ENCODE assay signal across 32 cellular contexts in the genomic region with DNA sequence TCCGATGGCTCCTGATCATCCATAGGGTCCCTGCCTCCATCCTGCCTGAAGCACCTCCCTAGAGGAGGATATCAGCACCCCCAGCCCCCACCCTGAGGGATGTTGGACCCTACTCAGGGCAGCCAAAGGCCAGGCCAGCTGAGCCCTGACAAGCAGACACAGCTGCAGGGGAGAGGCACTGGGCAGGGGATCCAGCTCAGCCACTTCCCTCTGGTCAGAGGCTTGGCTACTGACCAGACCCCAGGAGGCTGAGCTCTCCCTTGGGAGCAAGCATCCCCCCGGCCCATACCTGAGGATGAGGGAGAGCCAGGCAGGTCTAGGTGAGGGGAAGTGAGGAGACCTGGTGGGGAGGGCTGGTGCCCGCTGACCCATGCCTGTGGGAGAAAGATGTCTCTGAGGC. TPM values are rescaled to one million over a fixed set of nuclear protein-coding genes. Genes with fewer than 3 reads are reported as not detected.
DNase-seq lines count a peak whose midpoint lies in the region; ATAC-seq and TF ChIP-seq lines count a peak whose summit lies in the region.
"Had no signal": no experiment of that assay in that cellular context is flagged by ENCODE, and none has a peak within 500 bp of the region (broad histone marks: within the 10 kb centered on the region; RNA-seq: fewer than 3 reads in every experiment).

No MANE protein-coding gene starts in this region.

- intact Hi-C loops in heart right ventricle (cut with DNase I) (no loop called here), Right ventricle myocardium inferior (cut with DNase I) (no loop called here), gastrocnemius medialis (cut with DNase I; ENCODE audit: low total_unique reads) (loop anchor here (5.0 kb wide), 2 partner anchors 143 to 153 kb away; a partner anchor contains a TSS)

- H3K36me3 ChIP-seq in heart right ventricle = peaks cover 0 to 22% (median 0%) of the 10 kb centered on the region in 9 donors
- peaks cover 83% of the 10 kb centered on the region for H3K36me3 ChIP-seq in right atrium auricular region
- H3K36me3 ChIP-seq in gastrocnemius medialis = no peaks in the 10 kb centered on the region

- H3K4me3 Mint-ChIP-seq in activated T-cell treated with anti-CD3 and anti-CD28 coated beads, Interleukin-2, amount 50 U/mL, for 24 hours = no peak overlapping the region
- H3K4me3 Mint-ChIP-seq: activated CD4-positive, alpha-beta T cell treated with anti-CD3 and anti-CD28 coated beads, Interleukin-2, amount 10 ng/mL, durations not matched to agents 24 days and 14 days; activated T-cell treated with anti-CD3 and anti-CD28 coated beads, Interleukin-2, amount 50 U/mL, for 4 hours; mesothelial cell of epicardium; natural killer cell treated with Interleukin-12 subunit alpha and Interleukin-12 subunit beta and Interleukin-15 and Interleukin-18, amount 100 ng/mL, for 72 hours; stimulated activated naive B cell treated with anti-CD40 and anti-IgM and Interleukin-4, amounts not matched to agents 10 μg/mL and 1 μg/mL and 100 μg/mL, for 72 hours had no signal

- H3K4me3 ChIP-seq in heart right ventricle (peak overlapping the region in 9 of 10 donors; percentile 7 to 72 (median 66)), right atrium auricular region (peak overlapping the region; percentile 58 to 85), gastrocnemius medialis (peak overlapping the region in 1 of 4 donors; percentile 26)
- H3K4me3 ChIP-seq: body of pancreas, testis had no signal

- peak overlapping the region in 9 of 10 donors; percentile 26 to 100 (median 96) for H3K27ac ChIP-seq in heart right ventricle
- H3K27ac ChIP-seq in right atrium auricular region = peak overlapping the region; percentile 91 to 98
- peak overlapping the region; percentile 98 to 100 (median 99) for H3K27ac ChIP-seq in gastrocnemius medialis
- H3K27ac ChIP-seq: testis had no signal

- DNase-seq in heart right ventricle (no peak), Right ventricle myocardium inferior (ENCODE audit: missing footprints) (no peak), right atrium auricular region (ENCODE audit: low spot score) (no peak), gastrocnemius medialis (peak in 1 of 2 donors; percentile 87), inferior parietal cortex (ENCODE audit: extremely low spot score) (no peak), DMS 273 treated with DMSO at 0.1 percent for 48 hours (lab: John Stamatoyannopoulos, UW) (no peak)
- no peak for DNase-seq in activated T-cell treated with anti-CD3 and anti-CD28 coated beads, Interleukin-2, amount 50 U/mL, for 24 hours
- DNase-seq: activated CD4-positive, alpha-beta T cell treated with anti-CD3 and anti-CD28 coated beads, Interleukin-2, amount 10 ng/mL, durations not matched to agents 24 days and 14 days; activated naive CD4-positive, alpha-beta T cell; activated T-cell treated with anti-CD3 and anti-CD28 coated beads, Interleukin-2, amount 50 U/mL, for 4 hours; AML-193; effector CD8-positive, alpha-beta T cell; hippocampal formation; NCI-H1048; NCI-H1694; NCI-H2171; NCI-H510A; PC-3; SHP77; stimulated activated CD4-positive, alpha-beta T cell treated with anti-CD3 and anti-CD28 coated beads, Interleukin-4, amount 100 ng/mL, for 4 hours; stimulated activated naive B cell treated with anti-CD40 and anti-IgM and Interleukin-4, amounts not matched to agents 10 μg/mL and 1 μg/mL and 100 μg/mL, for 72 hours; T-helper 9 cell; testis had no signal

- H3K4me1 Mint-ChIP-seq in activated T-cell treated with anti-CD3 and anti-CD28 coated beads, Interleukin-2, amount 50 U/mL, for 24 hours (ENCODE audit: low read depth) = no peaks in the 10 kb centered on the region
- H3K4me1 Mint-ChIP-seq: activated CD4-positive, alpha-beta T cell treated with anti-CD3 and anti-CD28 coated beads, Interleukin-2, amount 10 ng/mL, durations not matched to agents 24 days and 14 days had no signal

- H3K27me3 ChIP-seq in heart right ventricle (no peaks in the 10 kb centered on the region), right atrium auricular region (no peaks in the 10 kb centered on the region), gastrocnemius medialis (no peaks in the 10 kb centered on the region)
- H3K27me3 ChIP-seq: body of pancreas, testis had no signal

- H3K9me3 ChIP-seq in heart right ventricle = no peaks in the 10 kb centered on the region
- H3K9me3 ChIP-seq in right atrium auricular region = no peaks in the 10 kb centered on the region
- H3K9me3 ChIP-seq in gastrocnemius medialis = no peaks in the 10 kb centered on the region
- H3K9me3 ChIP-seq: body of pancreas, testis had no signal

- in situ Hi-C loops in gastrocnemius medialis (cut with MboI; ENCODE audit: low sequenced_read_pairs in 4 of 4) = loop anchor here in 1 of 4 donors (10.0 kb wide), 1 partner anchor 150 kb away; a partner anchor contains a TSS

- 37 to 51% methylated on average over 3 of the region's 3 CpGs for WGBS in heart right ventricle, 2 donors

- H3K4me1 ChIP-seq in heart right ventricle (peaks cover 5 to 90% (median 58%) of the 10 kb centered on the region in 9 donors), right atrium auricular region (peaks cover 0 to 67% of the 10 kb centered on the region in 2 donors), gastrocnemius medialis (peaks cover 96 to 99% of the 10 kb centered on the region in 2 donors)

- H3K27ac Mint-ChIP-seq in activated T-cell treated with anti-CD3 and anti-CD28 coated beads, Interleukin-2, amount 50 U/mL, for 24 hours = no peak overlapping the region
- H3K27ac Mint-ChIP-seq: activated CD4-positive, alpha-beta T cell treated with anti-CD3 and anti-CD28 coated beads, Interleukin-2, amount 10 ng/mL, durations not matched to agents 24 days and 14 days; mesothelial cell of epicardium; natural killer cell treated with Interleukin-12 subunit alpha and Interleukin-12 subunit beta and Interleukin-15 and Interleukin-18, amount 100 ng/mL, for 72 hours had no signal

- no peak for TF ChIP-seq CTCF in heart right ventricle (IDR thresholded peaks at IDR 0.05)
- TF ChIP-seq CTCF in right atrium auricular region (IDR thresholded peaks at IDR 0.05) = no peak
- TF ChIP-seq CTCF in gastrocnemius medialis (IDR thresholded peaks at IDR 0.05 in 4 of 5, conservative IDR thresholded peaks at IDR 0.05 in 1 of 5) = no peak

- ATAC-seq in heart right ventricle = peak in 3 of 8 donors; percentile 0 to 3 (median 1)
- no peak for ATAC-seq in Right ventricle myocardium inferior
- ATAC-seq in gastrocnemius medialis = peak in 1 of 2 donors; percentile 11
- no peak for ATAC-seq in GM21786 (IDR thresholded peaks at IDR 0.05; ENCODE audit: unreplicated experiment)
- ATAC-seq: activated T-cell treated with anti-CD3 and anti-CD28 coated beads, Interleukin-2, amount 50 U/mL, for 4 hours; body of pancreas; PC-3; stimulated activated naive B cell treated with anti-CD40 and anti-IgM and Interleukin-4, amounts not matched to agents 10 μg/mL and 1 μg/mL and 100 μg/mL, for 72 hours had no signal

- no peak for TF ChIP-seq POLR2A in gastrocnemius medialis (IDR thresholded peaks at IDR 0.05)

- H3K36me3 Mint-ChIP-seq in activated T-cell treated with anti-CD3 and anti-CD28 coated beads, Interleukin-2, amount 50 U/mL, for 24 hours (ENCODE audit: low read depth) = no peaks in the 10 kb centered on the region
- H3K36me3 Mint-ChIP-seq: mesothelial cell of epicardium; natural killer cell treated with Interleukin-12 subunit alpha and Interleukin-12 subunit beta and Interleukin-15 and Interleukin-18, amount 100 ng/mL, for 72 hours; stimulated activated naive B cell treated with anti-CD40 and anti-IgM and Interleukin-4, amounts not matched to agents 10 μg/mL and 1 μg/mL and 100 μg/mL, for 72 hours had no signal

- H3K9me3 Mint-ChIP-seq in activated T-cell treated with anti-CD3 and anti-CD28 coated beads, Interleukin-2, amount 50 U/mL, for 24 hours = no peaks in the 10 kb centered on the region
- H3K9me3 Mint-ChIP-seq: activated CD4-positive, alpha-beta T cell treated with anti-CD3 and anti-CD28 coated beads, Interleukin-2, amount 10 ng/mL, durations not matched to agents 24 days and 14 days; activated T-cell treated with anti-CD3 and anti-CD28 coated beads, Interleukin-2, amount 50 U/mL, for 4 hours; mesothelial cell of epicardium; natural killer cell treated with Interleukin-12 subunit alpha and Interleukin-12 subunit beta and Interleukin-15 and Interleukin-18, amount 100 ng/mL, for 72 hours had no signal

- H3K27me3 Mint-ChIP-seq in activated T-cell treated with anti-CD3 and anti-CD28 coated beads, Interleukin-2, amount 50 U/mL, for 24 hours = no peaks in the 10 kb centered on the region
- H3K27me3 Mint-ChIP-seq: activated CD4-positive, alpha-beta T cell treated with anti-CD3 and anti-CD28 coated beads, Interleukin-2, amount 10 ng/mL, durations not matched to agents 24 days and 14 days; natural killer cell treated with Interleukin-12 subunit alpha and Interleukin-12 subunit beta and Interleukin-15 and Interleukin-18, amount 100 ng/mL, for 72 hours had no signal

RNA-seq across cellular contexts. Expression of a gene that starts 6.6 kb away (rescaled TPM):
- total RNA-seq in heart right ventricle (1,000 to 10,000 TPM; 1,248 to 1,738 (median 1,513) TPM), Right ventricle myocardium inferior (1,478 TPM), right atrium auricular region (100 to 1,000 TPM; 448 to 908 TPM), gastrocnemius medialis (100 to 1,000 TPM; 164 to 305 (median 227) TPM)
- polyA plus RNA-seq in heart right ventricle = 1,000 to 10,000 TPM in 1 of 2 donors, 100 to 1,000 TPM in 1; 162 to 1,622 TPM
- total RNA-seq: activated CD4-positive, alpha-beta T cell treated with anti-CD3 and anti-CD28 coated beads, Interleukin-2, amount 10 ng/mL, durations not matched to agents 24 days and 14 days; epithelial cell of proximal tubule; natural killer cell treated with Interleukin-12 subunit alpha and Interleukin-12 subunit beta and Interleukin-15 and Interleukin-18, amount 100 ng/mL, for 72 hours had no signal

RNA-seq across cellular contexts. Expression of a gene that starts 20.6 kb away (rescaled TPM):
- total RNA-seq in heart right ventricle (under 1 TPM in 5 of 10 donors, not detected in 5; 0.11 to 0.27 (median 0.26) TPM), Right ventricle myocardium inferior (0.41 TPM), right atrium auricular region (under 1 TPM; 0.19 to 0.31 TPM), gastrocnemius medialis (1 to 10 TPM in 1 of 4 donors, under 1 TPM in 2, not detected in 1; 0.13 to 4.2 (median 0.92) TPM)
- under 1 TPM; 0.10 to 0.29 TPM for polyA plus RNA-seq in heart right ventricle
- total RNA-seq: activated CD4-positive, alpha-beta T cell treated with anti-CD3 and anti-CD28 coated beads, Interleukin-2, amount 10 ng/mL, durations not matched to agents 24 days and 14 days; activated T-cell treated with anti-CD3 and anti-CD28 coated beads, Interleukin-2, amount 50 U/mL, for 4 hours; body of pancreas; epithelial cell of proximal tubule; fibroblast of villous mesenchyme; G401; liver; mesothelial cell of epicardium; natural killer cell treated with Interleukin-12 subunit alpha and Interleukin-12 subunit beta and Interleukin-15 and Interleukin-18, amount 100 ng/mL, for 72 hours; osteocyte; PC-3 had no signal
- polyA plus RNA-seq: liver had no signal
